In the genomic region with DNA sequence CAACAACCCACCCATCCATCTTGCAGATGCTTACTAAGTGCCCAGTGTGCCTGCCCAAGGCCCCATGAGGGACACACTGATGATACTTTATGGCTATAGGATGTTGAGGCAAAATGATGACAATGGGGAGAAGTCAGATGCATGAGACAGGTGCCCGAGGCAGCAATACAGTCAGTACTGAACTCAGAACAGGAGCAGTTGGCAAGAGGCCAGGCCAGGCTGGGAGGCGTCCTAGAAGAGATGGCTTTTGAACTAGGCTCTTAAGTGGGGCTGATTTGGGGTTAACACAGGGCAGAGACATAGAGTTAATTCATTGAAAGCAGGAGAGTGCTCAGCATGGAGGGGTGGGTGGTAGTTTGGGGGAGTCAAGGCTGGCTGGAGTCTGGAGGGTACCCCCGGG, we compare ENCODE assay signal across 2 cellular contexts.
TF ChIP-seq lines count a peak whose summit lies in the region.

No MANE protein-coding gene starts in this region.

TF ChIP-seq in HepG2, 621 proteins besides CTCF, POLR2A, EP300 and RAD21:
- TF ChIP-seq ZBTB42 (CRISPR knock-in tag; IDR thresholded peaks at IDR 0.05), result no peak
- TF ChIP-seq ZNF792 (CRISPR knock-in tag; IDR thresholded peaks at IDR 0.05), result no peak
- no peak for TF ChIP-seq RNF2 (conservative IDR thresholded peaks at IDR 0.05; ENCODE audit: low read depth)
- TF ChIP-seq LCORL (IDR thresholded peaks at IDR 0.05), result peak; percentile 18; the same call in 1 of the 2 replicates
- TF ChIP-seq LCORL (CRISPR knock-in tag; IDR thresholded peaks at IDR 0.05), result no peak
- no peak for TF ChIP-seq SYNCRIP (IDR thresholded peaks at IDR 0.05; ENCODE audit: insufficient read depth, low read depth, low read length)

TF ChIP-seq in GM23338, 12 proteins besides CTCF, POLR2A, EP300 and RAD21:
- TF ChIP-seq NANOG (IDR thresholded peaks at IDR 0.05; ENCODE audit: borderline replicate concordance), result no peak
- TF ChIP-seq, protein P1, sequence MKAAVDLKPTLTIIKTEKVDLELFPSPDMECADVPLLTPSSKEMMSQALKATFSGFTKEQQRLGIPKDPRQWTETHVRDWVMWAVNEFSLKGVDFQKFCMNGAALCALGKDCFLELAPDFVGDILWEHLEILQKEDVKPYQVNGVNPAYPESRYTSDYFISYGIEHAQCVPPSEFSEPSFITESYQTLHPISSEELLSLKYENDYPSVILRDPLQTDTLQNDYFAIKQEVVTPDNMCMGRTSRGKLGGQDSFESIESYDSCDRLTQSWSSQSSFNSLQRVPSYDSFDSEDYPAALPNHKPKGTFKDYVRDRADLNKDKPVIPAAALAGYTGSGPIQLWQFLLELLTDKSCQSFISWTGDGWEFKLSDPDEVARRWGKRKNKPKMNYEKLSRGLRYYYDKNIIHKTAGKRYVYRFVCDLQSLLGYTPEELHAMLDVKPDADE (IDR thresholded peaks at IDR 0.05), result no peak
- TF ChIP-seq, protein P2, sequence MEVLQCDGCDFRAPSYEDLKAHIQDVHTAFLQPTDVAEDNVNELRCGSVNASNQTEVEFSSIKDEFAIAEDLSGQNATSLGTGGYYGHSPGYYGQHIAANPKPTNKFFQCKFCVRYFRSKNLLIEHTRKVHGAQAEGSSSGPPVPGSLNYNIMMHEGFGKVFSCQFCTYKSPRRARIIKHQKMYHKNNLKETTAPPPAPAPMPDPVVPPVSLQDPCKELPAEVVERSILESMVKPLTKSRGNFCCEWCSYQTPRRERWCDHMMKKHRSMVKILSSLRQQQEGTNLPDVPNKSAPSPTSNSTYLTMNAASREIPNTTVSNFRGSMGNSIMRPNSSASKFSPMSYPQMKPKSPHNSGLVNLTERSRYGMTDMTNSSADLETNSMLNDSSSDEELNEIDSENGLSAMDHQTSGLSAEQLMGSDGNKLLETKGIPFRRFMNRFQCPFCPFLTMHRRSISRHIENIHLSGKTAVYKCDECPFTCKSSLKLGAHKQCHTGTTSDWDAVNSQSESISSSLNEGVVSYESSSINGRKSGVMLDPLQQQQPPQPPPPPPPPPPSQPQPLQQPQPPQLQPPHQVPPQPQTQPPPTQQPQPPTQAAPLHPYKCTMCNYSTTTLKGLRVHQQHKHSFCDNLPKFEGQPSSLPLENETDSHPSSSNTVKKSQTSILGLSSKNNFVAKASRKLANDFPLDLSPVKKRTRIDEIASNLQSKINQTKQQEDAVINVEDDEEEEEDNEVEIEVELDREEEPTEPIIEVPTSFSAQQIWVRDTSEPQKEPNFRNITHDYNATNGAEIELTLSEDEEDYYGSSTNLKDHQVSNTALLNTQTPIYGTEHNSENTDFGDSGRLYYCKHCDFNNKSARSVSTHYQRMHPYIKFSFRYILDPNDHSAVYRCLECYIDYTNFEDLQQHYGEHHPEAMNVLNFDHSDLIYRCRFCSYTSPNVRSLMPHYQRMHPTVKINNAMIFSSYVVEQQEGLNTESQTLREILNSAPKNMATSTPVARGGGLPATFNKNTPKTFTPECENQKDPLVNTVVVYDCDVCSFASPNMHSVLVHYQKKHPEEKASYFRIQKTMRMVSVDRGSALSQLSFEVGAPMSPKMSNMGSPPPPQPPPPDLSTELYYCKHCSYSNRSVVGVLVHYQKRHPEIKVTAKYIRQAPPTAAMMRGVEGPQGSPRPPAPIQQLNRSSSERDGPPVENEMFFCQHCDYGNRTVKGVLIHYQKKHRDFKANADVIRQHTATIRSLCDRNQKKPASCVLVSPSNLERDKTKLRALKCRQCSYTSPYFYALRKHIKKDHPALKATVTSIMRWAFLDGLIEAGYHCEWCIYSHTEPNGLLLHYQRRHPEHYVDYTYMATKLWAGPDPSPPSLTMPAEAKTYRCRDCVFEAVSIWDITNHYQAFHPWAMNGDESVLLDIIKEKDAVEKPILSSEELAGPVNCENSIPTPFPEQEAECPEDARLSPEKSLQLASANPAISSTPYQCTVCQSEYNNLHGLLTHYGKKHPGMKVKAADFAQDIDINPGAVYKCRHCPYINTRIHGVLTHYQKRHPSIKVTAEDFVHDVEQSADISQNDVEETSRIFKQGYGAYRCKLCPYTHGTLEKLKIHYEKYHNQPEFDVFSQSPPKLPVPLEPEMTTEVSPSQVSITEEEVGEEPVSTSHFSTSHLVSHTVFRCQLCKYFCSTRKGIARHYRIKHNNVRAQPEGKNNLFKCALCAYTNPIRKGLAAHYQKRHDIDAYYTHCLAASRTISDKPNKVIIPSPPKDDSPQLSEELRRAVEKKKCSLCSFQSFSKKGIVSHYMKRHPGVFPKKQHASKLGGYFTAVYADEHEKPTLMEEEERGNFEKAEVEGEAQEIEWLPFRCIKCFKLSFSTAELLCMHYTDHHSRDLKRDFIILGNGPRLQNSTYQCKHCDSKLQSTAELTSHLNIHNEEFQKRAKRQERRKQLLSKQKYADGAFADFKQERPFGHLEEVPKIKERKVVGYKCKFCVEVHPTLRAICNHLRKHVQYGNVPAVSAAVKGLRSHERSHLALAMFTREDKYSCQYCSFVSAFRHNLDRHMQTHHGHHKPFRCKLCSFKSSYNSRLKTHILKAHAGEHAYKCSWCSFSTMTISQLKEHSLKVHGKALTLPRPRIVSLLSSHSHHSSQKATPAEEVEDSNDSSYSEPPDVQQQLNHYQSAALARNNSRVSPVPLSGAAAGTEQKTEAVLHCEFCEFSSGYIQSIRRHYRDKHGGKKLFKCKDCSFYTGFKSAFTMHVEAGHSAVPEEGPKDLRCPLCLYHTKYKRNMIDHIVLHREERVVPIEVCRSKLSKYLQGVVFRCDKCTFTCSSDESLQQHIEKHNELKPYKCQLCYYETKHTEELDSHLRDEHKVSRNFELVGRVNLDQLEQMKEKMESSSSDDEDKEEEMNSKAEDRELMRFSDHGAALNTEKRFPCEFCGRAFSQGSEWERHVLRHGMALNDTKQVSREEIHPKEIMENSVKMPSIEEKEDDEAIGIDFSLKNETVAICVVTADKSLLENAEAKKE (CRISPR knock-in tag; IDR thresholded peaks at IDR 0.05), result no peak
- TF ChIP-seq POLR2AphosphoS5 (IDR thresholded peaks at IDR 0.05; ENCODE audit: low read depth), result no peak
- no peak for TF ChIP-seq CREB1 (CRISPR knock-in tag; IDR thresholded peaks at IDR 0.05; ENCODE audit: low read depth)
- no peak for TF ChIP-seq STAT1 (IDR thresholded peaks at IDR 0.05; ENCODE audit: unreplicated experiment)
- TF ChIP-seq EZH2 (IDR thresholded peaks at IDR 0.05; ENCODE audit: low read depth, unreplicated experiment), result no peak
- no peak for TF ChIP-seq EZH2phosphoT487 (IDR thresholded peaks at IDR 0.05; ENCODE audit: unreplicated experiment)
- TF ChIP-seq, protein P3, sequence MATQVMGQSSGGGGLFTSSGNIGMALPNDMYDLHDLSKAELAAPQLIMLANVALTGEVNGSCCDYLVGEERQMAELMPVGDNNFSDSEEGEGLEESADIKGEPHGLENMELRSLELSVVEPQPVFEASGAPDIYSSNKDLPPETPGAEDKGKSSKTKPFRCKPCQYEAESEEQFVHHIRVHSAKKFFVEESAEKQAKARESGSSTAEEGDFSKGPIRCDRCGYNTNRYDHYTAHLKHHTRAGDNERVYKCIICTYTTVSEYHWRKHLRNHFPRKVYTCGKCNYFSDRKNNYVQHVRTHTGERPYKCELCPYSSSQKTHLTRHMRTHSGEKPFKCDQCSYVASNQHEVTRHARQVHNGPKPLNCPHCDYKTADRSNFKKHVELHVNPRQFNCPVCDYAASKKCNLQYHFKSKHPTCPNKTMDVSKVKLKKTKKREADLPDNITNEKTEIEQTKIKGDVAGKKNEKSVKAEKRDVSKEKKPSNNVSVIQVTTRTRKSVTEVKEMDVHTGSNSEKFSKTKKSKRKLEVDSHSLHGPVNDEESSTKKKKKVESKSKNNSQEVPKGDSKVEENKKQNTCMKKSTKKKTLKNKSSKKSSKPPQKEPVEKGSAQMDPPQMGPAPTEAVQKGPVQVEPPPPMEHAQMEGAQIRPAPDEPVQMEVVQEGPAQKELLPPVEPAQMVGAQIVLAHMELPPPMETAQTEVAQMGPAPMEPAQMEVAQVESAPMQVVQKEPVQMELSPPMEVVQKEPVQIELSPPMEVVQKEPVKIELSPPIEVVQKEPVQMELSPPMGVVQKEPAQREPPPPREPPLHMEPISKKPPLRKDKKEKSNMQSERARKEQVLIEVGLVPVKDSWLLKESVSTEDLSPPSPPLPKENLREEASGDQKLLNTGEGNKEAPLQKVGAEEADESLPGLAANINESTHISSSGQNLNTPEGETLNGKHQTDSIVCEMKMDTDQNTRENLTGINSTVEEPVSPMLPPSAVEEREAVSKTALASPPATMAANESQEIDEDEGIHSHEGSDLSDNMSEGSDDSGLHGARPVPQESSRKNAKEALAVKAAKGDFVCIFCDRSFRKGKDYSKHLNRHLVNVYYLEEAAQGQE (IDR thresholded peaks at IDR 0.05; ENCODE audit: unreplicated experiment), result no peak
TF ChIP-seq in GM23338: peak in this region for 0.
